Comparison of ENCODE assay signal across 12 cellular contexts in the genomic region with DNA sequence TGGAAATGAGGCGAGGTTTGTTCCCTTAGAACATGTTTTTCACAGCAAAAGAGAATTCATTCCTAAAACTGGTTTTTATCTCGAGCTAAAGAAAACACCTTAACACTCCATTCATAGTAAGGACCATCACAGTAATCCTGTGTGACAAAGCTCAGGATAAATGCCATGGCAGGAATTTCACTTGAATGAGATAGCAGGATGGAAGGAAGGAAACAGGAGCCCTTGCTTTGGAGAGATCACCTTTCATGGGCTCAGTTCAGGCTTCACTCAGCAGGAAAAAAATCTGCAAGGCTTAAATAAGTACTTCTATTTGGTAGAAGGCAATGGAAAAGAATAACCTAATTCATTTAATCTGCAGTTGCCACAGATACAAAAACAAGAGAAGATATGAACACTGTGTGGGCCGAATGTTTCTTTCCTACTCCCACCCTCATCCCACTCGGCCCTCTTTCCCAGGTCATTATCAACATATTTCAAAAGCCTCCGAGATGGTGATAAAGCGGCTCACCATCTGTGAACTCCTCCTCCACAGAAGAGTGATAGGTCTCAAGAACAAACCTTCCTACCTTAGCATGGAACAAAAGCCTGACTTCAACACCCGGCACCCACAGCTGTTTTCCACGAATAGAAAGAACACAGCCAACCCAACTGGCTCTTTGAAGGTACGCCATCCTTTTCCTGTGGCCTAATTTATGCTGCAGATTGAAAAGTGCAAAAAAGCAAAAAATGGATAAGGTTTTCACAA. TPM values are rescaled to one million over a fixed set of nuclear protein-coding genes. Genes with fewer than 3 reads are reported as not detected.
A peak's percentile ranks its signal among the peaks of the same experiment; 100 is the strongest.
DNase-seq lines count a peak whose midpoint lies in the region; ATAC-seq and TF ChIP-seq lines count a peak whose summit lies in the region.
"Had no signal": no experiment of that assay in that cellular context is flagged by ENCODE, and none has a peak within 500 bp of the region (broad histone marks: within the 10 kb centered on the region; RNA-seq: fewer than 3 reads in every experiment).

No MANE protein-coding gene starts in this region.

- peak overlapping the region; percentile 41; the same call in 1 of the 2 replicates for H3K27ac Mint-ChIP-seq in GM23338
- H3K27ac Mint-ChIP-seq in activated naive CD8-positive, alpha-beta T cell treated with anti-CD3 and anti-CD28 coated beads, Interleukin-2, amount 50 U/mL, for 24 hours, result peak overlapping the region; percentile 86

- no peaks in the 10 kb centered on the region for H3K36me3 Mint-ChIP-seq in GM23338 (ENCODE audit: low read depth)
- H3K36me3 Mint-ChIP-seq in activated naive CD8-positive, alpha-beta T cell treated with anti-CD3 and anti-CD28 coated beads, Interleukin-2, amount 50 U/mL, for 24 hours (ENCODE audit: low read depth), result peaks cover 54% of the 10 kb centered on the region

- no peaks in the 10 kb centered on the region for H3F3A ChIP-seq in GM23338 (replicated peaks; ENCODE audit: low read depth)

- 0 out of 2 replicates have a peak, but pooled peaks cover 3% of the 10 kb centered on the region for H3K4me1 ChIP-seq in GM23338 (ENCODE audit: insufficient read depth)
- H3K4me1 ChIP-seq in gastrocnemius medialis, result peaks cover 46 to 58% of the 10 kb centered on the region in 2 donors

- no peaks in the 10 kb centered on the region for H3K9me3 ChIP-seq in gastrocnemius medialis
- H3K9me3 ChIP-seq: esophagus squamous epithelium, suprapubic skin had no signal

- H3K27ac ChIP-seq in GM23338 (ENCODE audit: low read depth) (no peak overlapping the region), gastrocnemius medialis (peak overlapping the region; percentile 37 to 86 (median 64))
- H3K27ac ChIP-seq: esophagus squamous epithelium, suprapubic skin had no signal

- H2AFZ ChIP-seq in GM23338, result no peak overlapping the region

- no peak overlapping the region for H3K4me2 ChIP-seq in GM23338

- no peak overlapping the region for H3K4me3 Mint-ChIP-seq in GM23338
- H3K4me3 Mint-ChIP-seq in activated naive CD8-positive, alpha-beta T cell treated with anti-CD3 and anti-CD28 coated beads, Interleukin-2, amount 50 U/mL, for 24 hours, result peak overlapping the region; percentile 58

- H3K9me2 ChIP-seq in GM23338 (ENCODE audit: insufficient read depth), result peaks cover 10% of the 10 kb centered on the region

- H3K27me3 Mint-ChIP-seq in GM23338 (ENCODE audit: insufficient read depth, low read depth, poor library complexity), result no peaks in the 10 kb centered on the region
- no peaks in the 10 kb centered on the region for H3K27me3 Mint-ChIP-seq in activated naive CD8-positive, alpha-beta T cell treated with anti-CD3 and anti-CD28 coated beads, Interleukin-2, amount 50 U/mL, for 24 hours

- H3K36me3 ChIP-seq in GM23338 (ENCODE audit: insufficient read depth) (no peaks in the 10 kb centered on the region), gastrocnemius medialis (no peaks in the 10 kb centered on the region)
- H3K36me3 ChIP-seq: esophagus squamous epithelium, suprapubic skin had no signal

- intact Hi-C loops in gastrocnemius medialis (cut with DNase I; ENCODE audit: low total_unique reads), result no loop called here

- TF ChIP-seq CTCF in GM23338 (conservative IDR thresholded peaks at IDR 0.05; ENCODE audit: low read depth in 2 of 2) (no peak), gastrocnemius medialis (IDR thresholded peaks at IDR 0.05 in 4 of 5, conservative IDR thresholded peaks at IDR 0.05 in 1 of 5) (no peak)

- H3K79me2 ChIP-seq in GM23338 (replicated peaks; ENCODE audit: insufficient read depth), result no peaks in the 10 kb centered on the region

- H3K27me3 ChIP-seq in GM23338 (ENCODE audit: insufficient read depth) (no peaks in the 10 kb centered on the region), gastrocnemius medialis (no peaks in the 10 kb centered on the region)
- H3K27me3 ChIP-seq: esophagus squamous epithelium, suprapubic skin had no signal

- DNase-seq in GM23338 (ENCODE audit: low spot score), result peak; percentile 34
- peak; percentile 23 for DNase-seq in T-helper 9 cell
- no peak for DNase-seq in activated naive CD8-positive, alpha-beta T cell treated with anti-CD3 and anti-CD28 coated beads, Interleukin-2, amount 50 U/mL, for 24 hours
- no peak for DNase-seq in gastrocnemius medialis
- no peak for DNase-seq in NCI-H774 (lab: John Stamatoyannopoulos, UW)
- DNase-seq in effector CD4-positive, alpha-beta T cell, result no peak
- no peak for DNase-seq in HCEC 1CT
- DNase-seq: esophagus squamous epithelium, RPMI8226 had no signal

- H3K4me1 Mint-ChIP-seq in GM23338, result peaks cover 14% of the 10 kb centered on the region
- H3K4me1 Mint-ChIP-seq in activated naive CD8-positive, alpha-beta T cell treated with anti-CD3 and anti-CD28 coated beads, Interleukin-2, amount 50 U/mL, for 24 hours, result peaks cover 52% of the 10 kb centered on the region

- TF ChIP-seq POLR2A in gastrocnemius medialis (IDR thresholded peaks at IDR 0.05), result no peak

- H3K4me3 ChIP-seq in GM23338, result no peak overlapping the region
- no peak overlapping the region for H3K4me3 ChIP-seq in gastrocnemius medialis
- H3K4me3 ChIP-seq: esophagus squamous epithelium, K562, suprapubic skin had no signal

- no peaks in the 10 kb centered on the region for H3K9me3 Mint-ChIP-seq in GM23338
- no peaks in the 10 kb centered on the region for H3K9me3 Mint-ChIP-seq in activated naive CD8-positive, alpha-beta T cell treated with anti-CD3 and anti-CD28 coated beads, Interleukin-2, amount 50 U/mL, for 24 hours

- in situ Hi-C loops in gastrocnemius medialis (cut with MboI; ENCODE audit: low sequenced_read_pairs in 4 of 4), result no loop called here

- ATAC-seq in GM23338 (peak; percentile 67), gastrocnemius medialis (no peak), GM18520 (IDR thresholded peaks at IDR 0.05; ENCODE audit: unreplicated experiment) (no peak)
- ATAC-seq in activated naive CD8-positive, alpha-beta T cell treated with anti-CD3 and anti-CD28 coated beads, Interleukin-2, amount 50 U/mL, for 24 hours, result peak; percentile 73
- ATAC-seq: K562 had no signal

- no peaks in the 10 kb centered on the region for H4K20me1 ChIP-seq in GM23338 (replicated peaks; ENCODE audit: insufficient read depth)

TF ChIP-seq in GM23338, 12 proteins besides CTCF, POLR2A, EP300 and RAD21:
- TF ChIP-seq POLR2AphosphoS5 (IDR thresholded peaks at IDR 0.05; ENCODE audit: low read depth), result no peak
- no peak for TF ChIP-seq ZNF331 (CRISPR knock-in tag; IDR thresholded peaks at IDR 0.05; ENCODE audit: low read depth)
- no peak for TF ChIP-seq NANOG (IDR thresholded peaks at IDR 0.05; ENCODE audit: borderline replicate concordance)
- TF ChIP-seq, protein P1, sequence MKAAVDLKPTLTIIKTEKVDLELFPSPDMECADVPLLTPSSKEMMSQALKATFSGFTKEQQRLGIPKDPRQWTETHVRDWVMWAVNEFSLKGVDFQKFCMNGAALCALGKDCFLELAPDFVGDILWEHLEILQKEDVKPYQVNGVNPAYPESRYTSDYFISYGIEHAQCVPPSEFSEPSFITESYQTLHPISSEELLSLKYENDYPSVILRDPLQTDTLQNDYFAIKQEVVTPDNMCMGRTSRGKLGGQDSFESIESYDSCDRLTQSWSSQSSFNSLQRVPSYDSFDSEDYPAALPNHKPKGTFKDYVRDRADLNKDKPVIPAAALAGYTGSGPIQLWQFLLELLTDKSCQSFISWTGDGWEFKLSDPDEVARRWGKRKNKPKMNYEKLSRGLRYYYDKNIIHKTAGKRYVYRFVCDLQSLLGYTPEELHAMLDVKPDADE (IDR thresholded peaks at IDR 0.05), result no peak
- no peak for TF ChIP-seq CREB1 (CRISPR knock-in tag; IDR thresholded peaks at IDR 0.05; ENCODE audit: low read depth)
- TF ChIP-seq EZH2phosphoT487 (IDR thresholded peaks at IDR 0.05; ENCODE audit: unreplicated experiment), result no peak
- no peak for TF ChIP-seq ZNF114 (CRISPR knock-in tag; IDR thresholded peaks at IDR 0.05)
- no peak for TF ChIP-seq REST (IDR thresholded peaks at IDR 0.05; ENCODE audit: unreplicated experiment)
- no peak for TF ChIP-seq STAT1 (IDR thresholded peaks at IDR 0.05; ENCODE audit: unreplicated experiment)
- TF ChIP-seq EZH2 (IDR thresholded peaks at IDR 0.05; ENCODE audit: low read depth, unreplicated experiment), result no peak

RNA-seq across cellular contexts. Expression of gene BCL2, which starts 28.9 kb away (rescaled TPM):
- total RNA-seq in GM23338 (2014; rRNA removed; shearing (Covaris generic)), result 4.0 and 7.3 TPM in 2 replicates
- polyA plus RNA-seq in GM23338 (2016; fragmentation: Nextera tagmentation; extraction: Ambion mirVana), result 1.1 and 1.2 TPM in 2 replicates
- 10 to 100 TPM in 2 of 4 donors, 1 to 10 TPM in 2; 6.2 to 20.4 (median 13.7) TPM for total RNA-seq in gastrocnemius medialis

Comparison
In these comparisons a context has a peak if more than half of its experiments do, and no peak if none do; other contexts are left out.
1. ATAC-seq: peak in GM23338 (single experiment) and activated naive CD8-positive, alpha-beta T cell treated with anti-CD3 and anti-CD28 coated beads, Interleukin-2, amount 50 U/mL, for 24 hours (single experiment); none in gastrocnemius medialis (0 of 2) and GM18520 (single experiment).
2. DNase-seq: peak in GM23338 (single experiment) and T-helper 9 cell (single experiment); none in activated naive CD8-positive, alpha-beta T cell treated with anti-CD3 and anti-CD28 coated beads, Interleukin-2, amount 50 U/mL, for 24 hours (single experiment), gastrocnemius medialis (0 of 2), NCI-H774 (single experiment), effector CD4-positive, alpha-beta T cell (single experiment) and HCEC 1CT (single experiment).